ENCODE assay signal across 1 cellular context in genomic region chr10:33032354-33033254, GRCh38.
TF ChIP-seq lines count a peak whose summit lies in the region.

No MANE protein-coding gene starts in this region.

TF ChIP-seq in HepG2, 621 proteins besides CTCF, POLR2A, EP300 and RAD21 (continued from another document):
- no peak for TF ChIP-seq ZUFSP (CRISPR knock-in tag; IDR thresholded peaks at IDR 0.05; ENCODE audit: borderline replicate concordance)
- TF ChIP-seq ZNF792 (CRISPR knock-in tag; IDR thresholded peaks at IDR 0.05): no peak
- TF ChIP-seq SOX5 (CRISPR knock-in tag; IDR thresholded peaks at IDR 0.05; ENCODE audit: borderline replicate concordance): no peak
